8 cellular contexts compared by ENCODE assay signal in the genomic region with DNA sequence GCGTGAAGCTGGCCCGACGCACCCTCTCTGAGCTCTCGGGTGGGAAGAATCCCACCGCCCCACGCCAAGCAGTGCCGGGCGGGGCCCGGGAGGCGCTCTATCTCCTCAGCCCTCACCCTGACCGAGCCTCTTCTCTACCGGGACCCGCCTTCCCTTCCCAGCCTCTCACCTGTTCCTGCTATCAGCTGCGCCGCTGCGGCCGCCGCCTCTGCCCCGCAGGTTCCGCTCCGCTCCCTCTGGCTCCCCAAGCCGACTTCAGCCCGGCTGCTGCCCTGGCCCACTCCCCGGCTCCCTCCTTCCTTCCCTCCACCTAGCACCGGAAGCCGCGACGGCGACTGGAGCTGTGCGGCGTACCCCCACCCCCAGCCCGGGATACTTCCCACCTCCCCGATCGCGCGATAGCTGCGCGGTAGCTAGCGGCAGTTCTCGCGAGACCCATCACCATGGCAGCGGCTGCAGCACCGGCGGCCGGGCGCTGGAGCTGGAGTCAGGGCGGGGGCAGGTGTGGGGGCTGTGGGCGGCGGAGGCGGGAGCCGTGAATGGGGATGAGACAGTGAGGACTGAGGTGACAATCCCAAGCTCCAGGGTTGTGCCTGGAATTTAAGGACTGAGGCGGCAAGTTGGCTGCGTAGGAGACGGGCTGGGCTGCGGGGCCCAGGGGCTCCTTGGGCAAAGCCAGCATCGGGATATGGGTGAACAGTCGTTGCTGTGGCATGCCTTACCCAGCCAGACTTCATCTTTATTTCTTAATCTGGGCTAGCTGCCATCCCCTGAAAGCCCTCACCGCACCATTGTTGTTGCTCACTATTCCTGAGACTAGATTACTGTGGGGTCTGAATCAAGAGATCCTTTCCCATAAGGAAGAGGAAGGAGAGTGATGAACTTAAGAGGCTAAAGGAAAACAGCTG. TPM values are rescaled to one million over a fixed set of nuclear protein-coding genes. Genes with fewer than 3 reads are reported as not detected.
DNase-seq lines count a peak whose midpoint lies in the region; ATAC-seq and TF ChIP-seq lines count a peak whose summit lies in the region.

TSS of gene ARF3 (minus strand) at position 347 of the 908 bp plus-strand sequence. CDS start 16,392 bp downstream, outside the sequence.

- H3K9me3 Mint-ChIP-seq in T-helper 2 cell treated with Interferon-gamma antibody and Interleukin-4, amounts not matched to agents 5 μg/mL and 100 μg/mL, for 36 hours, result no peaks in the 10 kb centered on the region

- H3K36me3 Mint-ChIP-seq in T-helper 2 cell treated with Interferon-gamma antibody and Interleukin-4, amounts not matched to agents 5 μg/mL and 100 μg/mL, for 36 hours (ENCODE audit: low read depth), result peaks cover 19% of the 10 kb centered on the region

- no peak for TF ChIP-seq CTCF in GM13976 (IDR thresholded peaks at IDR 0.05; ENCODE audit: borderline replicate concordance, control extremely low read depth, extremely low read depth, insufficient read depth, missing control alignments)
- no peak for TF ChIP-seq CTCF in ascending aorta (IDR thresholded peaks at IDR 0.05)
- no peak for TF ChIP-seq CTCF in uterus (IDR thresholded peaks at IDR 0.05)

- peak; percentile 83 for ATAC-seq in HG02884 (IDR thresholded peaks at IDR 0.05; ENCODE audit: unreplicated experiment)
- peak; percentile 96 for ATAC-seq in right cardiac atrium

- intact Hi-C loops in ascending aorta (cut with DNase I), result loop anchor here (2.0 to 5.0 kb wide), 3 partner anchors 105 to 240 kb away; partner anchors contain the start of genes CCNT1 and DDX23
- intact Hi-C loops in right cardiac atrium (cut with DNase I), result no loop called here
- intact Hi-C loops in uterus (cut with DNase I; ENCODE audit: low total_unique reads), result no loop called here

- H3K4me1 ChIP-seq in ascending aorta, result peaks cover 0 to 18% of the 10 kb centered on the region in 2 donors
- H3K4me1 ChIP-seq in right cardiac atrium (ENCODE audit: control insufficient read depth, insufficient read depth, low read length), result peaks cover 5% of the 10 kb centered on the region
- no peaks in the 10 kb centered on the region for H3K4me1 ChIP-seq in uterus

- in situ Hi-C loops in GM13976 (cut with MboI; ENCODE audit: low sequenced_read_pairs, unreplicated experiment), result no loop called here

- peak within 1 kb of the TSS; percentile 72 to 95 for H3K4me3 ChIP-seq in ascending aorta
- peak within 1 kb of the TSS; percentile 83 for H3K4me3 ChIP-seq in right cardiac atrium (ENCODE audit: low read length)
- peak within 1 kb of the TSS; percentile 77 to 87 for H3K4me3 ChIP-seq in uterus

- H3K27me3 ChIP-seq in ascending aorta, result no peaks in the 10 kb centered on the region
- no peaks in the 10 kb centered on the region for H3K27me3 ChIP-seq in right cardiac atrium (ENCODE audit: control insufficient read depth, insufficient read depth)
- H3K27me3 ChIP-seq in uterus, result no peaks in the 10 kb centered on the region

- peak within 1 kb of the TSS; percentile 92 for H3K4me3 Mint-ChIP-seq in T-helper 2 cell treated with Interferon-gamma antibody and Interleukin-4, amounts not matched to agents 5 μg/mL and 100 μg/mL, for 36 hours

- peak within 1 kb of the TSS; percentile 81 to 84 for H3K27ac ChIP-seq in ascending aorta
- H3K27ac ChIP-seq in right cardiac atrium (ENCODE audit: low read length), result peak within 1 kb of the TSS; percentile 72
- peak within 1 kb of the TSS; percentile 67 to 77 for H3K27ac ChIP-seq in uterus

- peaks cover 26% of the 10 kb centered on the region for H3K4me1 Mint-ChIP-seq in T-helper 2 cell treated with Interferon-gamma antibody and Interleukin-4, amounts not matched to agents 5 μg/mL and 100 μg/mL, for 36 hours (ENCODE audit: low read depth)

- WGBS in right cardiac atrium, result under 1% methylated on average over 58 of the region's 58 CpGs

- no peaks in the 10 kb centered on the region for H3K36me3 ChIP-seq in ascending aorta
- no peaks in the 10 kb centered on the region for H3K36me3 ChIP-seq in uterus

- H3K9me3 ChIP-seq in ascending aorta (no peaks in the 10 kb centered on the region), right cardiac atrium (ENCODE audit: control insufficient read depth, low read length) (no peaks in the 10 kb centered on the region), uterus (no peaks in the 10 kb centered on the region)

- peak within 1 kb of the TSS; percentile 84 for H3K27ac Mint-ChIP-seq in T-helper 2 cell treated with Interferon-gamma antibody and Interleukin-4, amounts not matched to agents 5 μg/mL and 100 μg/mL, for 36 hours

- peaks cover 18% of the 10 kb centered on the region for H3K27me3 Mint-ChIP-seq in T-helper 2 cell treated with Interferon-gamma antibody and Interleukin-4, amounts not matched to agents 5 μg/mL and 100 μg/mL, for 36 hours (ENCODE audit: low read depth)

- DNase-seq in GM13976 (ENCODE audit: low spot score) (peak; percentile 98), NCI-H1930 (lab: John Stamatoyannopoulos, UW) (peak; percentile 91 to 96), ascending aorta (ENCODE audit: low spot score in 2 of 2) (peak; percentile 75 to 96), right cardiac atrium (peak; percentile 96 to 98 (median 98)), putamen (ENCODE audit: low spot score) (peak; percentile 92), uterus (peak; percentile 92)
- DNase-seq in T-helper 2 cell treated with Interferon-gamma antibody and Interleukin-4, amounts not matched to agents 5 μg/mL and 100 μg/mL, for 36 hours (ENCODE audit: low spot score), result peak; percentile 89

- TF ChIP-seq POLR2A in uterus (IDR thresholded peaks at IDR 0.05), result peak in 1 of 2 donors; percentile 71

RNA-seq across cellular contexts. Expression of gene ARF3, which starts in this region (rescaled TPM):
- total RNA-seq in ascending aorta (68.4 TPM), right cardiac atrium (10 to 100 TPM; 75.6 to 94.8 (median 80.6) TPM), uterus (100 to 1,000 TPM in 1 of 4 donors, 10 to 100 TPM in 2, 1 to 10 TPM in 1; 6.9 to 117 (median 29.7) TPM)
- polyA plus RNA-seq in right cardiac atrium, result 65.0 TPM

Comparison
In these comparisons a context has a peak if more than half of its experiments do, and no peak if none do; other contexts are left out.
1. Peak in every context shown above with its lines: DNase-seq, ATAC-seq, H3K4me3 ChIP-seq and H3K27ac ChIP-seq.